Comparison of ENCODE assay signal across 8 cellular contexts in genomic region chr9:2620876-2621677, GRCh38. TPM values are rescaled to one million over a fixed set of nuclear protein-coding genes. Genes with fewer than 3 reads are reported as not detected.
DNase-seq lines count a peak whose midpoint lies in the region; ATAC-seq and TF ChIP-seq lines count a peak whose summit lies in the region.

No MANE protein-coding gene starts in this region.

- H3K9ac ChIP-seq in Loucy (ENCODE audit: low read depth, low read length, poor library complexity, severe bottlenecking) (peak overlapping the region; percentile 88), adipocyte (ENCODE audit: low read length) (peak overlapping the region; percentile 71), parathyroid adenoma (no peak overlapping the region)

- DNase-seq in DMS53 (lab: John Stamatoyannopoulos, UW), result peak; percentile 82
- peak; percentile 2 for DNase-seq in GOT3 (lab: John Stamatoyannopoulos, UW)
- DNase-seq in RWPE2 (ENCODE audit: low spot score), result peak; percentile 80
- DNase-seq in adipocyte (ENCODE audit: low read depth), result peak; percentile 94
- DNase-seq in left cardiac atrium, result peak; percentile 85
- DNase-seq in GM13976 (ENCODE audit: low spot score), result no peak

- H2AFZ ChIP-seq in Loucy (ENCODE audit: low read length), result peak overlapping the region; percentile 97
- peak overlapping the region; percentile 59 for H2AFZ ChIP-seq in parathyroid adenoma

- in situ Hi-C loops in GM13976 (cut with MboI; ENCODE audit: low sequenced_read_pairs, unreplicated experiment), result no loop called here

- no peaks in the 10 kb centered on the region for H3K9me2 ChIP-seq in Loucy (replicated peaks; ENCODE audit: low read depth, low read length)

- ATAC-seq in RWPE2 (ENCODE audit: low read depth) (peak; percentile 81), left cardiac atrium (peak; percentile 79 to 87)

- H3K79me2 ChIP-seq in Loucy (ENCODE audit: insufficient read depth, low read length), result peaks cover 64% of the 10 kb centered on the region
- H3K79me2 ChIP-seq in parathyroid adenoma, result no peaks in the 10 kb centered on the region

- peaks cover 34% of the 10 kb centered on the region for H4K20me1 ChIP-seq in Loucy (ENCODE audit: insufficient read depth, low read length, poor library complexity, severe bottlenecking)

- H3K9me3 ChIP-seq in Loucy (ENCODE audit: insufficient read depth, low read depth, low read length), result no peaks in the 10 kb centered on the region
- no peaks in the 10 kb centered on the region for H3K9me3 ChIP-seq in RWPE2 (ENCODE audit: severe bottlenecking)
- H3K9me3 ChIP-seq in adipocyte (ENCODE audit: control insufficient read depth, low read length), result no peaks in the 10 kb centered on the region
- no peaks in the 10 kb centered on the region for H3K9me3 ChIP-seq in parathyroid adenoma (ENCODE audit: control insufficient read depth, low read length)

- H3K27me3 ChIP-seq in Loucy (ENCODE audit: insufficient read depth, low read length, poor library complexity, severe bottlenecking), result no peaks in the 10 kb centered on the region
- no peaks in the 10 kb centered on the region for H3K27me3 ChIP-seq in RWPE2 (ENCODE audit: insufficient read depth, poor library complexity, severe bottlenecking)
- no peaks in the 10 kb centered on the region for H3K27me3 ChIP-seq in adipocyte (replicated peaks; ENCODE audit: control insufficient read depth, insufficient read depth, low read length)
- H3K27me3 ChIP-seq in parathyroid adenoma (ENCODE audit: control insufficient read depth, insufficient read depth, low read length), result no peaks in the 10 kb centered on the region

- H3F3A ChIP-seq in Loucy (ENCODE audit: low read depth), result no peaks in the 10 kb centered on the region

- H3K4me2 ChIP-seq in Loucy (ENCODE audit: low read depth, low read length, poor library complexity, severe bottlenecking), result peak overlapping the region; percentile 82
- H3K4me2 ChIP-seq in parathyroid adenoma (ENCODE audit: low read length), result peak overlapping the region; percentile 88

- peak overlapping the region; percentile 89 for H3K4me3 ChIP-seq in Loucy (ENCODE audit: low read length, poor library complexity, severe bottlenecking)
- H3K4me3 ChIP-seq in RWPE2 (ENCODE audit: severe bottlenecking), result peak overlapping the region; percentile 67
- peak overlapping the region; percentile 85 for H3K4me3 ChIP-seq in adipocyte (ENCODE audit: low read length)
- H3K4me3 ChIP-seq in parathyroid adenoma (ENCODE audit: low read depth, low read length), result peak overlapping the region; percentile 81

- H3K36me3 ChIP-seq in Loucy (ENCODE audit: insufficient read depth, low read length) (no peaks in the 10 kb centered on the region), RWPE2 (ENCODE audit: low read depth) (no peaks in the 10 kb centered on the region), adipocyte (ENCODE audit: control insufficient read depth, insufficient read depth, low read length, severe bottlenecking) (no peaks in the 10 kb centered on the region), parathyroid adenoma (ENCODE audit: control insufficient read depth, insufficient read depth, low read length) (no peaks in the 10 kb centered on the region)

- intact Hi-C loops in left cardiac atrium (cut with DNase I), result loop anchor here (5.0 to 10.0 kb wide), 4 partner anchors 49 to 486 kb away; no protein-coding TSS in a partner anchor

- TF ChIP-seq CTCF in Loucy (conservative IDR thresholded peaks at IDR 0.05; ENCODE audit: low read length), result no peak; the same call in 1 of the 2 replicates
- TF ChIP-seq CTCF in RWPE2 (IDR thresholded peaks at IDR 0.05; ENCODE audit: poor library complexity, severe bottlenecking), result no peak
- TF ChIP-seq CTCF in parathyroid adenoma (IDR thresholded peaks at IDR 0.05), result no peak
- TF ChIP-seq CTCF in GM13976 (IDR thresholded peaks at IDR 0.05; ENCODE audit: borderline replicate concordance, control extremely low read depth, extremely low read depth, insufficient read depth, missing control alignments), result no peak

- H3K4me1 ChIP-seq in Loucy (ENCODE audit: insufficient read depth, low read length, poor library complexity, severe bottlenecking) (peaks cover 45% of the 10 kb centered on the region), RWPE2 (ENCODE audit: insufficient read depth, poor library complexity, severe bottlenecking) (peaks cover 5% of the 10 kb centered on the region), adipocyte (ENCODE audit: control insufficient read depth, insufficient read depth, low read length) (peaks cover 10% of the 10 kb centered on the region), parathyroid adenoma (no peaks in the 10 kb centered on the region)

- H3K27ac ChIP-seq in RWPE2 (ENCODE audit: poor library complexity, severe bottlenecking) (no peak overlapping the region), parathyroid adenoma (peak overlapping the region; percentile 3)

RNA-seq across cellular contexts. Expression of gene VLDLR, which starts 0.5 kb away (rescaled TPM):
- 100 to 1,000 TPM in 1 of 2 donors, 10 to 100 TPM in 1; 95.8 to 106 TPM for total RNA-seq in left cardiac atrium
